In genomic region chr7:1100386-1100785, GRCh38 we compare ENCODE assay signal across 18 cellular contexts. TPM values are rescaled to one million over a fixed set of nuclear protein-coding genes. Genes with fewer than 3 reads are reported as not detected.
"Had no signal": no experiment of that assay in that cellular context is flagged by ENCODE, and none has a peak within 500 bp of the region (broad histone marks: within the 10 kb centered on the region; RNA-seq: fewer than 3 reads in every experiment).

No MANE protein-coding gene starts in this region.

- H3K9me3 Mint-ChIP-seq: activated CD4-positive, alpha-beta memory T cell treated with anti-CD3 and anti-CD28 coated beads, Interleukin-2, amount 10 ng/mL, durations not matched to agents 7 days and 5 days; activated T-cell treated with anti-CD3 and anti-CD28 coated beads, Interleukin-2, amount 50 U/mL, for 72 hours had no signal

- H3K9me3 ChIP-seq: ascending aorta, gastrocnemius medialis, lower lobe of right lung, prostate gland, vagina had no signal

- H3K27me3 Mint-ChIP-seq: activated CD4-positive, alpha-beta memory T cell treated with anti-CD3 and anti-CD28 coated beads, Interleukin-2, amount 10 ng/mL, durations not matched to agents 7 days and 5 days; activated CD4-positive, alpha-beta T cell treated with anti-CD3 and anti-CD28 coated beads for 36 hours; naive thymus-derived CD8-positive, alpha-beta T cell had no signal

- H3K27me3 ChIP-seq: ascending aorta, cardiac muscle cell, gastrocnemius medialis, hepatocyte, vagina had no signal

- H3K27ac Mint-ChIP-seq: activated CD4-positive, alpha-beta memory T cell treated with anti-CD3 and anti-CD28 coated beads, Interleukin-2, amount 10 ng/mL, durations not matched to agents 7 days and 5 days; activated CD4-positive, alpha-beta T cell treated with anti-CD3 and anti-CD28 coated beads for 36 hours; activated T-cell treated with anti-CD3 and anti-CD28 coated beads, Interleukin-2, amount 50 U/mL, for 72 hours had no signal

- H3K4me3 ChIP-seq: ascending aorta, cardiac muscle cell, coronary artery, gastrocnemius medialis, hepatocyte, lower lobe of right lung, prostate gland, vagina had no signal

- H3K4me2 ChIP-seq: hepatocyte had no signal

- H3K4me3 Mint-ChIP-seq: activated CD4-positive, alpha-beta memory T cell treated with anti-CD3 and anti-CD28 coated beads, Interleukin-2, amount 10 ng/mL, durations not matched to agents 7 days and 5 days; activated CD4-positive, alpha-beta T cell treated with anti-CD3 and anti-CD28 coated beads for 36 hours; activated T-cell treated with anti-CD3 and anti-CD28 coated beads, Interleukin-2, amount 50 U/mL, for 72 hours; naive thymus-derived CD8-positive, alpha-beta T cell had no signal

- H3K27ac ChIP-seq: ascending aorta, cardiac muscle cell, coronary artery, epithelial cell of prostate, gastrocnemius medialis, hepatocyte, lower lobe of right lung, prostate gland, vagina, VCaP had no signal

- ATAC-seq: activated CD4-positive, alpha-beta T cell treated with anti-CD3 and anti-CD28 coated beads for 36 hours; activated T-cell treated with anti-CD3 and anti-CD28 coated beads, Interleukin-2, amount 50 U/mL, for 72 hours; gastrocnemius medialis; lower lobe of right lung; naive thymus-derived CD8-positive, alpha-beta T cell had no signal

- DNase-seq: activated CD4-positive, alpha-beta memory T cell treated with anti-CD3 and anti-CD28 coated beads, Interleukin-2, amount 10 ng/mL, durations not matched to agents 7 days and 5 days; activated CD4-positive, alpha-beta T cell treated with anti-CD3 and anti-CD28 coated beads for 36 hours; activated T-cell treated with anti-CD3 and anti-CD28 coated beads, Interleukin-2, amount 50 U/mL, for 72 hours; effector CD8-positive, alpha-beta T cell; gastrocnemius medialis; kidney glomerular epithelial cell; lower lobe of right lung; naive thymus-derived CD8-positive, alpha-beta T cell; stimulated activated CD4-positive, alpha-beta T cell treated with anti-CD3 and anti-CD28 coated beads, Interleukin-4, amount 100 ng/mL, for 24 hours; T-helper 1 cell had no signal

- H3K36me3 ChIP-seq: ascending aorta, cardiac muscle cell, gastrocnemius medialis, lower lobe of right lung, prostate gland, vagina had no signal

- H2AFZ ChIP-seq: hepatocyte had no signal

RNA-seq across cellular contexts. Expression of gene GPER1, which starts 12.5 kb away (rescaled TPM):
- total RNA-seq: activated CD4-positive, alpha-beta T cell treated with anti-CD3 and anti-CD28 coated beads for 36 hours had no signal
